21 cellular contexts compared by ENCODE assay signal in genomic region chr1:9271861-9272595, GRCh38. TPM values are rescaled to one million over a fixed set of nuclear protein-coding genes. Genes with fewer than 3 reads are reported as not detected.
DNase-seq lines count a peak whose midpoint lies in the region; ATAC-seq and TF ChIP-seq lines count a peak whose summit lies in the region.
"Had no signal": no experiment of that assay in that cellular context is flagged by ENCODE, and none has a peak within 500 bp of the region (broad histone marks: within the 10 kb centered on the region; RNA-seq: fewer than 3 reads in every experiment).

No MANE protein-coding gene starts in this region.

- no peak for ATAC-seq in natural killer cell treated with Interleukin-12 subunit alpha and Interleukin-12 subunit beta and Interleukin-15 and Interleukin-18, amount 100 ng/mL, for 72 hours
- ATAC-seq in natural killer cell (no peak), left lobe of liver (no peak)
- ATAC-seq in activated T-helper 17 cell treated with anti-CD3 and anti-CD28 coated beads, Interleukin-2, amount 50 U/mL, for 72 hours (replicated peaks): no peak
- ATAC-seq: K562 had no signal

- no peak overlapping the region for H3K4me3 Mint-ChIP-seq in natural killer cell treated with Interleukin-12 subunit alpha and Interleukin-12 subunit beta and Interleukin-15 and Interleukin-18, amount 100 ng/mL, for 72 hours
- no peak overlapping the region for H3K4me3 Mint-ChIP-seq in natural killer cell
- H3K4me3 Mint-ChIP-seq in activated T-helper 17 cell treated with anti-CD3 and anti-CD28 coated beads, Interleukin-2, amount 50 U/mL, for 72 hours: no peak overlapping the region
- H3K4me3 Mint-ChIP-seq in nephron: no peak overlapping the region

- peaks cover 21% of the 10 kb centered on the region in 2 donors for H3K4me1 Mint-ChIP-seq in natural killer cell treated with Interleukin-12 subunit alpha and Interleukin-12 subunit beta and Interleukin-15 and Interleukin-18, amount 100 ng/mL, for 72 hours (ENCODE audit: low read depth in 2 of 2)
- H3K4me1 Mint-ChIP-seq in natural killer cell (peaks cover 15 to 20% of the 10 kb centered on the region in 2 donors), nephron (peaks cover 50% of the 10 kb centered on the region)
- peaks cover 11% of the 10 kb centered on the region for H3K4me1 Mint-ChIP-seq in activated T-helper 17 cell treated with anti-CD3 and anti-CD28 coated beads, Interleukin-2, amount 50 U/mL, for 72 hours

- no peaks in the 10 kb centered on the region for H3K27me3 Mint-ChIP-seq in natural killer cell treated with Interleukin-12 subunit alpha and Interleukin-12 subunit beta and Interleukin-15 and Interleukin-18, amount 100 ng/mL, for 72 hours
- H3K27me3 Mint-ChIP-seq in natural killer cell (ENCODE audit: low read depth in 2 of 2) (no peaks in the 10 kb centered on the region), nephron (ENCODE audit: low read depth) (peaks cover 7% of the 10 kb centered on the region)
- H3K27me3 Mint-ChIP-seq in activated T-helper 17 cell treated with anti-CD3 and anti-CD28 coated beads, Interleukin-2, amount 50 U/mL, for 72 hours: no peaks in the 10 kb centered on the region
- H3K27me3 Mint-ChIP-seq: CD4-positive, CD25-positive, alpha-beta regulatory T cell had no signal

- intact Hi-C loops in natural killer cell (cut with micrococcal nuclease): no loop called here

- no peaks in the 10 kb centered on the region for H3K9me3 Mint-ChIP-seq in natural killer cell treated with Interleukin-12 subunit alpha and Interleukin-12 subunit beta and Interleukin-15 and Interleukin-18, amount 100 ng/mL, for 72 hours
- H3K9me3 Mint-ChIP-seq in natural killer cell (no peaks in the 10 kb centered on the region), nephron (no peaks in the 10 kb centered on the region)
- H3K9me3 Mint-ChIP-seq in activated T-helper 17 cell treated with anti-CD3 and anti-CD28 coated beads, Interleukin-2, amount 50 U/mL, for 72 hours: no peaks in the 10 kb centered on the region

- no peaks in the 10 kb centered on the region for H3K36me3 Mint-ChIP-seq in natural killer cell treated with Interleukin-12 subunit alpha and Interleukin-12 subunit beta and Interleukin-15 and Interleukin-18, amount 100 ng/mL, for 72 hours
- no peaks in the 10 kb centered on the region for H3K36me3 Mint-ChIP-seq in natural killer cell
- H3K36me3 Mint-ChIP-seq in activated T-helper 17 cell treated with anti-CD3 and anti-CD28 coated beads, Interleukin-2, amount 50 U/mL, for 72 hours (ENCODE audit: low read depth): no peaks in the 10 kb centered on the region
- no peaks in the 10 kb centered on the region for H3K36me3 Mint-ChIP-seq in nephron (ENCODE audit: low read depth)

- TF ChIP-seq CTCF in natural killer cell (IDR thresholded peaks at IDR 0.05) (no peak), nephron (IDR thresholded peaks at IDR 0.05; ENCODE audit: unreplicated experiment in 3 of 3) (no peak)

- peak; percentile 45 for DNase-seq in natural killer cell treated with Interleukin-12 subunit alpha and Interleukin-12 subunit beta and Interleukin-15 and Interleukin-18, amount 100 ng/mL, for 72 hours (ENCODE audit: low spot score)
- DNase-seq in natural killer cell: no peak
- DNase-seq in hypothalamus (lab: John Stamatoyannopoulos, UW): no peak
- no peak for DNase-seq in SKM-1 treated with dmso at 0.1 percent for 144 hours (lab: John Stamatoyannopoulos, UW; ENCODE audit: unreplicated experiment)
- no peak for DNase-seq in NCI-H748 (lab: John Stamatoyannopoulos, UW; ENCODE audit: unreplicated experiment)
- DNase-seq in left lobe of liver (ENCODE audit: low spot score): no peak
- DNase-seq: 8988T; ACHN; BE2C; CD4-positive, CD25-positive, alpha-beta regulatory T cell; Kasumi-1; NCI-H1092 treated with DMSO at 0.1 percent for 48 hours; NCI-H1436; NCI-H187 treated with DMSO at 0.1 percent for 48 hours; NCI-H524; NCI-H774; Peyer's patch; SK-N-SH had no signal

- no peak overlapping the region for H3K27ac Mint-ChIP-seq in natural killer cell treated with Interleukin-12 subunit alpha and Interleukin-12 subunit beta and Interleukin-15 and Interleukin-18, amount 100 ng/mL, for 72 hours
- no peak overlapping the region for H3K27ac Mint-ChIP-seq in natural killer cell
- peak overlapping the region; percentile 65 for H3K27ac Mint-ChIP-seq in activated T-helper 17 cell treated with anti-CD3 and anti-CD28 coated beads, Interleukin-2, amount 50 U/mL, for 72 hours
- H3K27ac Mint-ChIP-seq in nephron: peak overlapping the region in 2 of 3 experiments; percentile 76 to 80
- H3K27ac Mint-ChIP-seq: CD4-positive, CD25-positive, alpha-beta regulatory T cell had no signal

RNA-seq across cellular contexts. Expression of gene SPSB1, which starts 20.7 kb away (rescaled TPM):
- total RNA-seq in natural killer cell treated with Interleukin-12 subunit alpha and Interleukin-12 subunit beta and Interleukin-15 and Interleukin-18, amount 100 ng/mL, for 72 hours: 1 to 10 TPM in 1 of 2 donors, under 1 TPM in 1; 0.78 to 1.4 TPM
- total RNA-seq in natural killer cell (1 to 10 TPM in 2 of 3 donors, under 1 TPM in 1; 0.82 to 3.0 (median 1.5) TPM), left lobe of liver (6.2 TPM)
- total RNA-seq in activated T-helper 17 cell treated with anti-CD3 and anti-CD28 coated beads, Interleukin-2, amount 50 U/mL, for 72 hours: 10 to 100 TPM in 1 of 2 donors, 1 to 10 TPM in 1; 8.1 to 14.4 TPM

RNA-seq across cellular contexts. Expression of gene H6PD, which starts 37.5 kb away (rescaled TPM):
- 10 to 100 TPM; 14.1 to 15.1 TPM for total RNA-seq in natural killer cell treated with Interleukin-12 subunit alpha and Interleukin-12 subunit beta and Interleukin-15 and Interleukin-18, amount 100 ng/mL, for 72 hours
- 10 to 100 TPM; 24.3 to 37.1 (median 31.2) TPM for total RNA-seq in natural killer cell
- total RNA-seq in activated T-helper 17 cell treated with anti-CD3 and anti-CD28 coated beads, Interleukin-2, amount 50 U/mL, for 72 hours: 10 to 100 TPM in 1 of 2 donors, 1 to 10 TPM in 1; 9.3 to 12.8 TPM
- 116 TPM for total RNA-seq in left lobe of liver

Comparison
In these comparisons a context has a peak if more than half of its experiments do, and no peak if none do; other contexts are left out.
1. H3K27ac Mint-ChIP-seq: peak in activated T-helper 17 cell treated with anti-CD3 and anti-CD28 coated beads, Interleukin-2, amount 50 U/mL, for 72 hours (single experiment) and nephron (2 of 3); none in natural killer cell treated with Interleukin-12 subunit alpha and Interleukin-12 subunit beta and Interleukin-15 and Interleukin-18, amount 100 ng/mL, for 72 hours (0 of 2) and natural killer cell (0 of 2).